Comparison of ENCODE assay signal across 21 cellular contexts in the genomic region with DNA sequence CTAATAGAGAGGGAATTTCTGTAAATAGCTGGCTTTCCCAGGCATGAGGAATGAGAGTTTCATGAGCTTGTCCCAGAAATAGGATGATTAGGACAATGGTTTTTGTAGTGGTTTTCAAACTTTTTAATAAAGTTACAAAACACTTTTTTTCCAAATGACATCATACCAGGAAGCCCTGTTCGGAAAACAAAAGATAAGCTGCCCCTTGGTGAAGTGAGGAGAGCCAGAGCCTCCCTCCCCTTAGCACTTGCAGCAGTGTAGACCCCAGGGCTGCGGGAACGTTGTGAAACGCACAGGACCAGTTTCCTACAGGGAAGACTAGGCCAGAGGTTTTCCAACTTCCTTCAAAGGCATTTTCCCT. TPM values are rescaled to one million over a fixed set of nuclear protein-coding genes. Genes with fewer than 3 reads are reported as not detected.
DNase-seq lines count a peak whose midpoint lies in the region; ATAC-seq, FAIRE-seq and TF ChIP-seq lines count a peak whose summit lies in the region.
"Had no signal": no experiment of that assay in that cellular context is flagged by ENCODE, and none has a peak within 500 bp of the region (broad histone marks: within the 10 kb centered on the region; RNA-seq: fewer than 3 reads in every experiment).

No MANE protein-coding gene starts in this region.

- intact Hi-C loops in GM12878 (cut with micrococcal nuclease; ENCODE audit: unreplicated experiment): no loop called here
- intact Hi-C loops in OCI-LY7 (cut with micrococcal nuclease; ENCODE audit: unreplicated experiment): no loop called here

- RAD21 ChIA-PET in GM12878 (lab: Charles Lee; ENCODE audit: unreplicated experiment): interaction anchor here (0.9 kb wide), 1 partner anchor 25 kb away, joined by 4 read pairs; no protein-coding TSS in a partner anchor

- TF ChIP-seq RAD21 in GM12878 (IDR thresholded peaks at IDR 0.05; ENCODE audit: insufficient read depth, low read depth, low read length): no peak

- 0 out of 2 replicates have a peak, but pooled peaks cover 4% of the 10 kb centered on the region for H4K20me1 ChIP-seq in GM12878 (ENCODE audit: control insufficient read depth, insufficient read depth)
- no peaks in the 10 kb centered on the region for H4K20me1 ChIP-seq in OCI-LY7 (ENCODE audit: insufficient read depth, low read length)

- peaks cover 32% of the 10 kb centered on the region for H3K79me2 ChIP-seq in GM12878 (ENCODE audit: control insufficient read depth, insufficient read depth, low read length)
- H3K79me2 ChIP-seq in OCI-LY7 (ENCODE audit: insufficient read depth, low read depth, low read length): peaks cover 14% of the 10 kb centered on the region; the same call in 1 of the 2 replicates

- no peak overlapping the region for H3K4me3 Mint-ChIP-seq in activated T-cell treated with anti-CD3 and anti-CD28 coated beads, Interleukin-2, amount 50 U/mL, for 24 hours
- H3K4me3 Mint-ChIP-seq in type B pancreatic cell: no peak overlapping the region
- H3K4me3 Mint-ChIP-seq: B cell had no signal

- TF ChIP-seq POLR2A in GM12878 (IDR thresholded peaks at IDR 0.05; ENCODE audit: low read depth, low read length): no peak

- BruUV-seq in GM12878 (replicated peaks; lab: Mats Ljungman, UMichigan) (no TSS peak), OCI-LY7 (replicated peaks; lab: Mats Ljungman, UMichigan) (no TSS peak)

- no peak for ATAC-seq in GM12878

- peaks cover 30 to 40% of the 10 kb centered on the region in 2 experiments for H3K36me3 ChIP-seq in GM12878 (ENCODE audit: control insufficient read depth in 2 of 2, insufficient read depth in 2 of 2, low read length in 1 of 2)
- peaks cover 94% of the 10 kb centered on the region for H3K36me3 ChIP-seq in OCI-LY7 (ENCODE audit: insufficient read depth, low read length)

- TF ChIP-seq CTCF in GM12878 (IDR thresholded peaks at IDR 0.05 in 2 of 3, conservative IDR thresholded peaks at IDR 0.05 in 1 of 3; ENCODE audit: control insufficient read depth in 2 of 3, extremely low read depth in 1 of 3, insufficient read depth in 1 of 3, low read depth in 3 of 3, low read length in 3 of 3) (no peak), fibroblast of pulmonary artery (IDR thresholded peaks at IDR 0.05; ENCODE audit: low read length, missing control alignments) (no peak), type B pancreatic cell (conservative IDR thresholded peaks at IDR 0.05) (no peak), OCI-LY7 (conservative IDR thresholded peaks at IDR 0.05; ENCODE audit: low read length) (no peak)

- TF ChIP-seq EP300 in GM12878 (IDR thresholded peaks at IDR 0.05; ENCODE audit: borderline replicate concordance in 1 of 2, control insufficient read depth in 1 of 2, low read depth in 2 of 2, low read length in 2 of 2): no peak

- no peaks in the 10 kb centered on the region for H3K9me3 Mint-ChIP-seq in activated T-cell treated with anti-CD3 and anti-CD28 coated beads, Interleukin-2, amount 50 U/mL, for 24 hours
- no peaks in the 10 kb centered on the region for H3K9me3 Mint-ChIP-seq in type B pancreatic cell

- H2AFZ ChIP-seq in GM12878 (ENCODE audit: control insufficient read depth, low read depth, low read length): no peak overlapping the region
- no peak overlapping the region for H2AFZ ChIP-seq in OCI-LY7 (ENCODE audit: low read length)

- no peak overlapping the region for H3K9ac ChIP-seq in GM12878 (ENCODE audit: control insufficient read depth, insufficient read depth, low read length)
- H3K9ac ChIP-seq: KMS-11 had no signal

- H3K27me3 Mint-ChIP-seq in activated T-cell treated with anti-CD3 and anti-CD28 coated beads, Interleukin-2, amount 50 U/mL, for 24 hours: no peaks in the 10 kb centered on the region
- no peaks in the 10 kb centered on the region for H3K27me3 Mint-ChIP-seq in type B pancreatic cell
- H3K27me3 Mint-ChIP-seq: B cell had no signal

- H3K9me2 ChIP-seq in OCI-LY7 (ENCODE audit: insufficient read depth, low read length): no peaks in the 10 kb centered on the region

- peaks cover 90% of the 10 kb centered on the region for H3K36me3 Mint-ChIP-seq in activated T-cell treated with anti-CD3 and anti-CD28 coated beads, Interleukin-2, amount 50 U/mL, for 24 hours (ENCODE audit: low read depth)
- H3K36me3 Mint-ChIP-seq in type B pancreatic cell: peaks cover 13% of the 10 kb centered on the region

- H3K27me3 ChIP-seq in GM12878 (replicated peaks in 1 of 2; ENCODE audit: control insufficient read depth in 2 of 2, insufficient read depth in 2 of 2, low read length in 1 of 2): no peaks in the 10 kb centered on the region

- H3K4me3 ChIP-seq in GM12878 (no peak overlapping the region), fibroblast of pulmonary artery (replicated peaks; ENCODE audit: low read depth, low read length) (no peak overlapping the region), OCI-LY7 (ENCODE audit: low read depth, low read length, poor library complexity, severe bottlenecking) (no peak overlapping the region)

- FAIRE-seq in GM12878 (lab: Jason Lieb, UNC): no peak
- FAIRE-seq: GM12891 had no signal

- H3K4me1 ChIP-seq in GM12878 (ENCODE audit: control insufficient read depth, insufficient read depth, low read length) (peaks cover 14% of the 10 kb centered on the region), OCI-LY7 (ENCODE audit: insufficient read depth, low read length, poor library complexity, severe bottlenecking) (peaks cover 10% of the 10 kb centered on the region)

- CTCF ChIA-PET in GM12878 (lab: Yijun Ruan, JAX) (interaction anchor here (0.6 to 1.2 kb wide), 3 partner anchors 28 to 211 kb away, joined by 3 to 5 read pairs (median 4); no protein-coding TSS in a partner anchor), OCI-LY7 (lab: Charles Lee; ENCODE audit: unreplicated experiment) (no interaction called here)

- in situ Hi-C loops in GM12878 (cut with MboI): loop anchor here (25.0 kb wide), 1 partner anchor 1221 kb away; no protein-coding TSS in a partner anchor

- SMC1A ChIA-PET in GM12878 (lab: Charles Lee; ENCODE audit: uncharacterized antibody, unreplicated experiment): interaction anchor here (0.7 to 1.1 kb wide), 3 partner anchors 12 to 29 kb away, joined by 3 to 5 read pairs (median 4); no protein-coding TSS in a partner anchor

- H3K9me3 ChIP-seq in GM12878 (replicated peaks; ENCODE audit: control insufficient read depth, insufficient read depth, low read length) (no peaks in the 10 kb centered on the region), OCI-LY7 (ENCODE audit: low read length) (no peaks in the 10 kb centered on the region)

- DNase-seq in activated T-cell treated with anti-CD3 and anti-CD28 coated beads, Interleukin-2, amount 50 U/mL, for 24 hours: no peak
- no peak for DNase-seq in activated T-cell treated with anti-CD3 and anti-CD28 coated beads for 4 hours
- DNase-seq in GM12878 (ENCODE audit: low read depth, low spot score): no peak
- DNase-seq in fibroblast of pulmonary artery (ENCODE audit: low read depth): peak; percentile 60
- no peak for DNase-seq in type B pancreatic cell (ENCODE audit: extremely low spot score, unreplicated experiment)
- no peak for DNase-seq in DMS53 (lab: John Stamatoyannopoulos, UW)
- DNase-seq in OCI-LY7 (ENCODE audit: low spot score): no peak
- DNase-seq: DMS153, EL, GOT3, MV-4-11, NCI-H1417 treated with DMSO at 0.1 percent for 48 hours, NCI-H187 treated with DMSO at 0.1 percent for 48 hours, NCI-H2227 treated with DMSO at 0.1 percent for 48 hours, NCI-H510A treated with DMSO at 0.1 percent for 48 hours, NCI-H774, OCI-M1, SIG-M5 had no signal

- H3K27ac ChIP-seq in GM12878 (ENCODE audit: control insufficient read depth, insufficient read depth): no peak overlapping the region
- H3K27ac ChIP-seq in OCI-LY7 (ENCODE audit: low read depth, low read length, poor library complexity, severe bottlenecking): no peak overlapping the region
- H3K27ac ChIP-seq: KMS-11 had no signal

- peak overlapping the region; percentile 76 for H3K27ac Mint-ChIP-seq in activated T-cell treated with anti-CD3 and anti-CD28 coated beads, Interleukin-2, amount 50 U/mL, for 24 hours
- peak overlapping the region; percentile 31 for H3K27ac Mint-ChIP-seq in type B pancreatic cell
- H3K27ac Mint-ChIP-seq: B cell had no signal

- WGBS in GM12878 (ENCODE audit: insufficient coverage, insufficient replicate concordance, low lambda C conversion rate, missing lambda C conversion rate): 93% methylated on average over 4 of the region's 4 CpGs

- no peak overlapping the region for H3K4me2 ChIP-seq in GM12878 (ENCODE audit: control insufficient read depth, insufficient read depth)
- H3K4me2 ChIP-seq in OCI-LY7 (ENCODE audit: low read length): no peak overlapping the region
- H3K4me2 ChIP-seq: KMS-11 had no signal

- peaks cover 33% of the 10 kb centered on the region for H3K4me1 Mint-ChIP-seq in activated T-cell treated with anti-CD3 and anti-CD28 coated beads, Interleukin-2, amount 50 U/mL, for 24 hours (ENCODE audit: low read depth)
- peaks cover 20% of the 10 kb centered on the region for H3K4me1 Mint-ChIP-seq in type B pancreatic cell (ENCODE audit: unreplicated experiment)

- POLR2A ChIA-PET in GM12878 (lab: Charles Lee): interaction anchor here (0.6 kb wide), 1 partner anchor 1755 kb away, joined by 6 read pairs; no protein-coding TSS in a partner anchor
- POLR2A ChIA-PET in OCI-LY7 (lab: Charles Lee): no interaction called here

RNA-seq across cellular contexts. Expression of a gene that starts 7.6 kb away (rescaled TPM):
- total RNA-seq in GM12878 (2013; cell fraction: nucleolus; rRNA removed): 116 and 142 TPM in 2 replicates
- total RNA-seq in GM12878 (2014; rRNA removed) (19.0 and 23.7 TPM in 2 replicates), GM12878 (2014; rRNA removed; fragmentation: Illumina TruSeq; extraction: Trizol) (13.5 and 15.7 TPM in 2 replicates), GM12878 (2021) (82.5 and 87.6 TPM in 2 replicates), type B pancreatic cell (ENCODE audit: low replicate concordance) (77.3 and 78.2 TPM in 2 replicates), OCI-LY7 (2022) (89.8 and 97.5 TPM in 2 replicates)
- 30.6 TPM for polyA plus RNA-seq in GM12878 (2011; ENCODE audit: low read depth)
- polyA plus RNA-seq in GM12878 (2011; rRNA removed) (8.1 and 13.6 TPM in 2 replicates), GM12878 (2014; fragmentation: Illumina TruSeq; extraction: Trizol) (17.0 and 28.4 TPM in 2 replicates), GM12878 (2014; fragmentation: Nextera tagmentation; extraction: Ambion mirVana) (under 1 TPM; 0.45 to 0.95 TPM), GM12878 (2014; rRNA removed) (41.1 and 52.4 TPM in 2 replicates), GM12878 (2016; fragmentation: Nextera tagmentation; extraction: Ambion mirVana) (1 to 10 TPM; 5.9 to 6.7 TPM)
- polyA plus RNA-seq in GM12878 (2011; cell fraction: cytosol; rRNA removed): 12.3 and 14.0 TPM in 2 replicates
- 184 and 210 TPM in 2 replicates for polyA plus RNA-seq in GM12878 (2011; cell fraction: nucleus; rRNA removed)
- 44.9 and 56.9 TPM in 2 replicates for polyA plus RNA-seq in GM12878 (2012)
- 17.2 and 38.3 TPM in 2 replicates for polyA minus RNA-seq in GM12878 (2011; rRNA and poly(A)+ RNA removed)
- 19.2 and 24.1 TPM in 2 replicates for polyA minus RNA-seq in GM12878 (2011; cell fraction: cytosol; rRNA and poly(A)+ RNA removed)
- polyA minus RNA-seq in GM12878 (2011; cell fraction: nucleus; rRNA and poly(A)+ RNA removed): 70.4 and 98.9 TPM in 2 replicates
- 31.8 and 36.8 TPM in 2 replicates for total RNA-seq in OCI-LY7 (2014; rRNA removed; shearing (Covaris generic))

RNA-seq across cellular contexts. Expression of a gene that starts 15.1 kb away (rescaled TPM):
- total RNA-seq in GM12878 (2013; cell fraction: nucleolus; rRNA removed): 26.8 and 27.4 TPM in 2 replicates
- total RNA-seq in GM12878 (2014; rRNA removed) (16.3 and 18.8 TPM in 2 replicates), GM12878 (2014; rRNA removed; fragmentation: Illumina TruSeq; extraction: Trizol) (8.4 and 9.4 TPM in 2 replicates), GM12878 (2021) (58.5 and 66.8 TPM in 2 replicates), type B pancreatic cell (ENCODE audit: low replicate concordance) (41.1 and 45.0 TPM in 2 replicates), OCI-LY7 (2022) (75.5 and 81.4 TPM in 2 replicates)
- polyA plus RNA-seq in GM12878 (2011; ENCODE audit: low read depth): 15.9 TPM
- polyA plus RNA-seq in GM12878 (2011; rRNA removed) (8.7 and 12.3 TPM in 2 replicates), GM12878 (2014; fragmentation: Illumina TruSeq; extraction: Trizol) (15.6 and 19.5 TPM in 2 replicates), GM12878 (2014; fragmentation: Nextera tagmentation; extraction: Ambion mirVana) (1 to 10 TPM; 2.5 to 8.7 TPM), GM12878 (2014; rRNA removed) (41.3 and 43.5 TPM in 2 replicates), GM12878 (2016; fragmentation: Nextera tagmentation; extraction: Ambion mirVana) (10 to 100 TPM; 28.9 to 31.9 TPM)
- polyA plus RNA-seq in GM12878 (2011; cell fraction: cytosol; rRNA removed): 11.7 and 12.4 TPM in 2 replicates
- polyA plus RNA-seq in GM12878 (2011; cell fraction: nucleus; rRNA removed): 72.9 and 93.5 TPM in 2 replicates
- 37.7 and 38.0 TPM in 2 replicates for polyA plus RNA-seq in GM12878 (2012)
- polyA minus RNA-seq in GM12878 (2011; rRNA and poly(A)+ RNA removed): 6.6 and 7.9 TPM in 2 replicates
- 9.4 and 10.1 TPM in 2 replicates for polyA minus RNA-seq in GM12878 (2011; cell fraction: cytosol; rRNA and poly(A)+ RNA removed)
- 23.7 and 35.2 TPM in 2 replicates for polyA minus RNA-seq in GM12878 (2011; cell fraction: nucleus; rRNA and poly(A)+ RNA removed)
- total RNA-seq in OCI-LY7 (2014; rRNA removed; shearing (Covaris generic)): 33.2 and 35.2 TPM in 2 replicates

RNA-seq across cellular contexts. Expression of a gene that starts 33.2 kb away (rescaled TPM):
- total RNA-seq in GM12878 (2013; cell fraction: nucleolus; rRNA removed): 32.7 and 35.5 TPM in 2 replicates
- total RNA-seq in GM12878 (2014; rRNA removed): 12.0 and 12.8 TPM in 2 replicates
- total RNA-seq in GM12878 (2014; rRNA removed; fragmentation: Illumina TruSeq; extraction: Trizol): 3.3 and 4.0 TPM in 2 replicates
- total RNA-seq in GM12878 (2021): 48.1 and 58.4 TPM in 2 replicates
- 6.8 TPM for polyA plus RNA-seq in GM12878 (2011; ENCODE audit: low read depth)
- polyA plus RNA-seq in GM12878 (2011; rRNA removed): 1.7 and 2.6 TPM in 2 replicates
- polyA plus RNA-seq in GM12878 (2011; cell fraction: cytosol; rRNA removed): 2.0 and 2.9 TPM in 2 replicates
- 20.1 and 27.5 TPM in 2 replicates for polyA plus RNA-seq in GM12878 (2011; cell fraction: nucleus; rRNA removed)
- 12.1 and 17.7 TPM in 2 replicates for polyA plus RNA-seq in GM12878 (2012)
- polyA plus RNA-seq in GM12878 (2014; fragmentation: Illumina TruSeq; extraction: Trizol): 7.1 and 11.2 TPM in 2 replicates
- polyA plus RNA-seq in GM12878 (2014; fragmentation: Nextera tagmentation; extraction: Ambion mirVana): under 1 TPM; 0.24 to 0.31 TPM
- polyA plus RNA-seq in GM12878 (2014; rRNA removed): 12.5 and 22.3 TPM in 2 replicates
- 10 to 100 TPM; 35.7 to 45.8 TPM for polyA plus RNA-seq in GM12878 (2016; fragmentation: Nextera tagmentation; extraction: Ambion mirVana)
- 10.6 TPM in 2 replicates for polyA minus RNA-seq in GM12878 (2011; rRNA and poly(A)+ RNA removed)
- 14.4 and 16.1 TPM in 2 replicates for polyA minus RNA-seq in GM12878 (2011; cell fraction: cytosol; rRNA and poly(A)+ RNA removed)
- polyA minus RNA-seq in GM12878 (2011; cell fraction: nucleus; rRNA and poly(A)+ RNA removed): 12.8 and 23.9 TPM in 2 replicates
- total RNA-seq in type B pancreatic cell (ENCODE audit: low replicate concordance): 62.8 and 73.5 TPM in 2 replicates
- total RNA-seq in OCI-LY7 (2014; rRNA removed; shearing (Covaris generic)): 15.6 and 41.8 TPM in 2 replicates
- 92.6 and 93.7 TPM in 2 replicates for total RNA-seq in OCI-LY7 (2022)

RNA-seq across cellular contexts. Expression of a gene that starts 55.6 kb away (rescaled TPM):
- 8.7 and 9.3 TPM in 2 replicates for total RNA-seq in GM12878 (2013; cell fraction: nucleolus; rRNA removed)
- total RNA-seq in GM12878 (2014; rRNA removed) (10.7 and 11.5 TPM in 2 replicates), GM12878 (2014; rRNA removed; fragmentation: Illumina TruSeq; extraction: Trizol) (6.8 and 7.0 TPM in 2 replicates), GM12878 (2021) (12.4 and 13.2 TPM in 2 replicates), type B pancreatic cell (ENCODE audit: low replicate concordance) (8.1 and 14.9 TPM in 2 replicates), OCI-LY7 (2022) (15.5 and 16.7 TPM in 2 replicates)
- polyA plus RNA-seq in GM12878 (2011; ENCODE audit: low read depth): 3.3 TPM
- polyA plus RNA-seq in GM12878 (2011; rRNA removed) (6.4 and 7.6 TPM in 2 replicates), GM12878 (2014; fragmentation: Illumina TruSeq; extraction: Trizol) (7.2 and 8.2 TPM in 2 replicates), GM12878 (2014; fragmentation: Nextera tagmentation; extraction: Ambion mirVana) (1 to 10 TPM; 4.7 to 6.3 TPM), GM12878 (2014; rRNA removed) (9.1 and 9.5 TPM in 2 replicates), GM12878 (2016; fragmentation: Nextera tagmentation; extraction: Ambion mirVana) (1 to 10 TPM; 8.8 to 9.9 TPM)
- polyA plus RNA-seq in GM12878 (2011; cell fraction: cytosol; rRNA removed): 8.6 and 10.9 TPM in 2 replicates
- polyA plus RNA-seq in GM12878 (2011; cell fraction: nucleus; rRNA removed): 10.5 and 15.1 TPM in 2 replicates
- polyA plus RNA-seq in GM12878 (2012): 4.9 and 5.7 TPM in 2 replicates
- 7.9 and 15.4 TPM in 2 replicates for polyA minus RNA-seq in GM12878 (2011; rRNA and poly(A)+ RNA removed)
- 4.7 and 6.8 TPM in 2 replicates for polyA minus RNA-seq in GM12878 (2011; cell fraction: cytosol; rRNA and poly(A)+ RNA removed)
- polyA minus RNA-seq in GM12878 (2011; cell fraction: nucleus; rRNA and poly(A)+ RNA removed): 5.2 and 10.3 TPM in 2 replicates
- 13.1 and 15.0 TPM in 2 replicates for total RNA-seq in OCI-LY7 (2014; rRNA removed; shearing (Covaris generic))
